In the genomic region with DNA sequence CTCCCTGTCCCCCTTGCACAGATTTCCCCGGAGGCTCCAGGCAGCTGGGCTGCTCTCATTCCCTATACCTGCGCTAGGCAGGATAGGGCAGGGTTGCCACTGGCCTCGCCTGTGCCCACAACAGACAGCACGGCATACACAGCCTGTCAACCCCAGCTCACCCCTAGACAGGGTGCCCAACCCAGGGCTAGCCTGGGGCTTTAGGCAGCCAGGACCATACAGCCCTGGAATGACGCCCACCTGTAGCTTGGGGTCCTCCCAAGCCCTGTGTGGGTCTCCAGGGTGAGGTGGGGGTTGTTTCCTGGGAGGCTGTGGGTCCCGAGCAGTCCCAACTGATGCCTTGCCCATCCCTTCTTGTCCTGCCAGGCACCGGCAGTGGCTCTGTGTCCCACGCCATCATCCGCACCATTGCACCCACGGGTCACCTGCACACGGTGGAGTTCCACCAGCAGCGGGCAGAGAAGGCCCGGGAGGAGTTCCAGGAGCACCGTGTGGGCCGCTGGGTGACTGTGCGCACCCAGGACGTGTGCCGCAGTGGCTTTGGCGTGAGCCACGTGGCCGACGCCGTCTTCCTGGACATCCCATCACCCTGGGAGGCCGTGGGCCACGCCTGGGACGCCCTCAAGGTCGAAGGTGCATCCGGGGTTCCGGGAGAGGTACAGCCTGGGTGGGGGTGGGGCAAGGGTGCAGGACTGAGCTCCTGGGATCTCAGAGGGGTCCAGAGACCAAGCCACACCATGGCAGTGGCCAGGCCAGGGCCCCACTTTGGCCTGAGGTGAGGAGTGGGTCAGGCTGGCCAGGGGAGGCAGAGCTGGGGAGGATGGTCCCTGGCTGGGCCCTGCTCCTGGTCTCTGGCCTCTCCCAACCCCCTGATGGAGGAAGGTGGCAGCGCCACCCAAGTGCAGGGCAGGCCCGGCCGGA, we compare ENCODE assay signal across 1 cellular context.
TF ChIP-seq lines count a peak whose summit lies in the region.

No MANE protein-coding gene starts in this region.

TF ChIP-seq in GM12878, 131 proteins besides CTCF, POLR2A, EP300 and RAD21:
- no peak for TF ChIP-seq BHLHE40 (IDR thresholded peaks at IDR 0.05; ENCODE audit: borderline replicate concordance in 1 of 2, low read depth in 2 of 2, low read length in 1 of 2)
